ENCODE assay signal across 30 cellular contexts in genomic region chr3:10527295-10528016, GRCh38. TPM values are rescaled to one million over a fixed set of nuclear protein-coding genes. Genes with fewer than 3 reads are reported as not detected.
DNase-seq lines count a peak whose midpoint lies in the region; ATAC-seq, FAIRE-seq and TF ChIP-seq lines count a peak whose summit lies in the region.
"Had no signal": no experiment of that assay in that cellular context is flagged by ENCODE, and none has a peak within 500 bp of the region (broad histone marks: within the 10 kb centered on the region; RNA-seq: fewer than 3 reads in every experiment).

No MANE protein-coding gene starts in this region.

- H3K27ac Mint-ChIP-seq in stimulated activated naive CD8-positive, alpha-beta T cell treated with anti-CD3 and anti-CD28 coated beads, Interleukin-15, amount 100 ng/mL, for 72 hours, result peak overlapping the region in 1 of 2 donors; percentile 49
- H3K27ac Mint-ChIP-seq in activated CD8-positive, alpha-beta T cell treated with anti-CD3 and anti-CD28 coated beads, Interleukin-2, amount 10 ng/mL, durations not matched to agents 7 days and 5 days, result no peak overlapping the region
- H3K27ac Mint-ChIP-seq: activated CD4-positive, alpha-beta T cell treated with anti-CD3 and anti-CD28 coated beads for 36 hours; activated CD8-positive, alpha-beta T cell treated with anti-CD3 and anti-CD28 coated beads for 36 hours; activated naive CD8-positive, alpha-beta T cell treated with anti-CD3 and anti-CD28 coated beads for 36 hours; IgD-negative memory B cell; mesothelial cell of epicardium had no signal

- H3K14ac ChIP-seq in H1 (ENCODE audit: insufficient read length), result no peak overlapping the region

- H2AFZ ChIP-seq in H1 (ENCODE audit: low read length), result no peak overlapping the region

- ATAC-seq in stimulated activated naive CD8-positive, alpha-beta T cell treated with anti-CD3 and anti-CD28 coated beads, Interleukin-15, amount 100 ng/mL, for 72 hours, result peak; percentile 42
- no peak for ATAC-seq in stimulated activated naive CD8-positive, alpha-beta T cell treated with anti-CD3 and anti-CD28 coated beads, Interleukin-15, Interleukin-2, amounts not matched to agents 100 U/mL and 50 U/mL, for 24 hours
- no peak for ATAC-seq in activated CD8-positive, alpha-beta T cell treated with anti-CD3 and anti-CD28 coated beads, Interleukin-2, amount 10 ng/mL, durations not matched to agents 7 days and 5 days
- no peak for ATAC-seq in HG03571 (IDR thresholded peaks at IDR 0.05; ENCODE audit: unreplicated experiment)
- no peak for ATAC-seq in GM21619 (IDR thresholded peaks at IDR 0.05; ENCODE audit: unreplicated experiment)
- ATAC-seq: activated CD4-positive, alpha-beta T cell treated with anti-CD3 and anti-CD28 coated beads for 36 hours; activated CD8-positive, alpha-beta T cell treated with anti-CD3 and anti-CD28 coated beads for 36 hours; GM12878; psoas muscle had no signal

- no peaks in the 10 kb centered on the region for H3K4me1 ChIP-seq in H1 (replicated peaks in 1 of 4; ENCODE audit: control insufficient read depth in 3 of 4, insufficient read depth in 4 of 4, low read length in 3 of 4)
- H3K4me1 ChIP-seq in sigmoid colon, result no peaks in the 10 kb centered on the region
- H3K4me1 ChIP-seq: ascending aorta, psoas muscle had no signal

- TF ChIP-seq POLR2A in H1 (IDR thresholded peaks at IDR 0.05; ENCODE audit: control extremely low read depth in 1 of 2, low read depth in 2 of 2, low read length in 2 of 2) (no peak), sigmoid colon (IDR thresholded peaks at IDR 0.05) (no peak)

- no peak overlapping the region for H3K27ac ChIP-seq in H1 (ENCODE audit: low read depth, low read length)
- H3K27ac ChIP-seq in sigmoid colon, result no peak overlapping the region
- H3K27ac ChIP-seq: ascending aorta; BLaER1 treated with 17β-estradiol and CSF1 and Interleukin-3, amounts not matched to agents 10 nM and 100 nM; psoas muscle; thoracic aorta had no signal

- H3K79me1 ChIP-seq in H1 (ENCODE audit: low read depth, low read length), result no peaks in the 10 kb centered on the region

- H2BK12ac ChIP-seq in H1 (ENCODE audit: low read depth, low read length), result no peak overlapping the region

- H2BK20ac ChIP-seq in H1 (ENCODE audit: low read length), result no peak overlapping the region

- no peaks in the 10 kb centered on the region for H3K9me3 Mint-ChIP-seq in stimulated activated naive CD8-positive, alpha-beta T cell treated with anti-CD3 and anti-CD28 coated beads, Interleukin-15, amount 100 ng/mL, for 72 hours
- no peaks in the 10 kb centered on the region for H3K9me3 Mint-ChIP-seq in activated CD8-positive, alpha-beta T cell treated with anti-CD3 and anti-CD28 coated beads, Interleukin-2, amount 10 ng/mL, durations not matched to agents 7 days and 5 days (ENCODE audit: insufficient read depth)
- H3K9me3 Mint-ChIP-seq: activated CD8-positive, alpha-beta T cell treated with anti-CD3 and anti-CD28 coated beads for 36 hours; activated naive CD8-positive, alpha-beta T cell treated with anti-CD3 and anti-CD28 coated beads for 36 hours; IgD-negative memory B cell; mesothelial cell of epicardium had no signal

- no peak overlapping the region for H3K23ac ChIP-seq in H1 (ENCODE audit: insufficient read length)

- H3K27me3 ChIP-seq in H1 (replicated peaks in 1 of 4; ENCODE audit: control insufficient read depth in 3 of 4, extremely low read depth in 1 of 4, insufficient read depth in 3 of 4, low read length in 3 of 4) (no peaks in the 10 kb centered on the region), sigmoid colon (peaks cover 0 to 27% (median 0%) of the 10 kb centered on the region in 3 donors)
- H3K27me3 ChIP-seq: ascending aorta; BLaER1 treated with 17β-estradiol and CSF1 and Interleukin-3, amounts not matched to agents 10 nM and 100 nM had no signal

- CTCF ChIA-PET in H1 (lab: Charles Lee; ENCODE audit: partially characterized antibody), result interaction anchor here (0.7 to 1.8 kb wide), 6 partner anchors 11 to 183 kb away, joined by 3 to 9 read pairs (median 4); no protein-coding TSS in a partner anchor
- CTCF ChIA-PET in activated CD8-positive, alpha-beta T cell treated with anti-CD3 and anti-CD28 coated beads, Interleukin-2, amount 10 ng/mL, durations not matched to agents 7 days and 5 days (lab: Charles Lee), result no interaction called here

- no peak for TF ChIP-seq EP300 in H1 (IDR thresholded peaks at IDR 0.05; ENCODE audit: borderline replicate concordance in 1 of 2, low read depth in 2 of 2, low read length in 2 of 2)
- no peak for TF ChIP-seq EP300 in sigmoid colon (IDR thresholded peaks at IDR 0.05)

- no peak for FAIRE-seq in H1 (lab: Jason Lieb, UNC)
- FAIRE-seq: GM12878, islet of Langerhans had no signal

- DNase-seq in stimulated activated naive CD8-positive, alpha-beta T cell treated with anti-CD3 and anti-CD28 coated beads, Interleukin-15, amount 100 ng/mL, for 72 hours, result no peak
- no peak for DNase-seq in stimulated activated naive CD8-positive, alpha-beta T cell treated with anti-CD3 and anti-CD28 coated beads, Interleukin-15, Interleukin-2, amounts not matched to agents 100 U/mL and 50 U/mL, for 24 hours
- DNase-seq in H1 (ENCODE audit: low read depth in 1 of 2, low spot score in 2 of 2) (peak in 1 of 2 experiments; percentile 41), sigmoid colon (peak; percentile 40), mesenteric fat pad (ENCODE audit: low spot score) (no peak)
- DNase-seq in activated CD8-positive, alpha-beta T cell treated with anti-CD3 and anti-CD28 coated beads, Interleukin-2, amount 10 ng/mL, durations not matched to agents 7 days and 5 days, result no peak
- DNase-seq: activated CD4-positive, alpha-beta T cell treated with anti-CD3 and anti-CD28 coated beads for 36 hours; activated CD8-positive, alpha-beta T cell treated with anti-CD3 and anti-CD28 coated beads for 36 hours; activated gamma-delta T cell; activated naive CD8-positive, alpha-beta T cell treated with anti-CD3 and anti-CD28 coated beads for 36 hours; activated T-cell treated with anti-CD3 and anti-CD28 coated beads, Interleukin-2, amount 50 U/mL, for 1 hour; HCEC 1CT; NCI-H146; NCI-H2107; NCI-H446; NCI-H748 treated with DMSO at 0.1 percent for 48 hours; nucleus accumbens; psoas muscle; SHP77 treated with DMSO at 0.1 percent for 48 hours; stimulated activated CD4-positive, alpha-beta T cell treated with anti-CD3 and anti-CD28 coated beads, Interleukin-4, amount 100 ng/mL, for 24 hours had no signal

- no peaks in the 10 kb centered on the region for H3K23me2 ChIP-seq in H1 (ENCODE audit: low read depth, low read length)

- H3K4me3 ChIP-seq in H1 (ENCODE audit: extremely low read depth in 1 of 4, insufficient read depth in 2 of 4, low read depth in 3 of 4, low read length in 4 of 4), result no peak overlapping the region
- H3K4me3 ChIP-seq in sigmoid colon, result no peak overlapping the region
- H3K4me3 ChIP-seq: ascending aorta; BLaER1 treated with 17β-estradiol and CSF1 and Interleukin-3, amounts not matched to agents 10 nM and 100 nM; GM12878; psoas muscle; thoracic aorta had no signal

- H3K4me3 Mint-ChIP-seq in stimulated activated naive CD8-positive, alpha-beta T cell treated with anti-CD3 and anti-CD28 coated beads, Interleukin-15, amount 100 ng/mL, for 72 hours, result no peak overlapping the region
- H3K4me3 Mint-ChIP-seq in activated CD8-positive, alpha-beta T cell treated with anti-CD3 and anti-CD28 coated beads, Interleukin-2, amount 10 ng/mL, durations not matched to agents 7 days and 5 days, result no peak overlapping the region
- H3K4me3 Mint-ChIP-seq: activated CD4-positive, alpha-beta T cell treated with anti-CD3 and anti-CD28 coated beads for 36 hours; activated CD8-positive, alpha-beta T cell treated with anti-CD3 and anti-CD28 coated beads for 36 hours; activated naive CD8-positive, alpha-beta T cell treated with anti-CD3 and anti-CD28 coated beads for 36 hours; IgD-negative memory B cell; mesothelial cell of epicardium had no signal

- intact Hi-C loops in sigmoid colon (cut with DNase I), result no loop called here

- H4K8ac ChIP-seq in H1 (ENCODE audit: extremely low read depth, insufficient read depth, low read length), result peak overlapping the region; percentile 53; the same call in 1 of the 2 replicates

- POLR2A ChIA-PET in H1 (lab: Charles Lee; ENCODE audit: partially characterized antibody), result no interaction called here
- POLR2A ChIA-PET in activated CD8-positive, alpha-beta T cell treated with anti-CD3 and anti-CD28 coated beads, Interleukin-2, amount 10 ng/mL, durations not matched to agents 7 days and 5 days (lab: Charles Lee), result no interaction called here

- no peaks in the 10 kb centered on the region for H3K79me2 ChIP-seq in H1 (ENCODE audit: control insufficient read depth in 1 of 2, insufficient read depth in 2 of 2, low read length in 2 of 2)

- no peak overlapping the region for H2AK5ac ChIP-seq in H1 (ENCODE audit: low read depth, low read length)

- H2BK15ac ChIP-seq in H1 (ENCODE audit: low read length), result no peak overlapping the region

- H4K20me1 ChIP-seq in H1 (replicated peaks in 1 of 2; ENCODE audit: control insufficient read depth in 1 of 2, insufficient read depth in 2 of 2, low read length in 2 of 2), result no peaks in the 10 kb centered on the region

- H3K9ac ChIP-seq in H1 (replicated peaks in 1 of 4; ENCODE audit: extremely low read depth in 1 of 4, low read depth in 3 of 4, low read length in 3 of 4), result no peak overlapping the region
- H3K9ac ChIP-seq: BLaER1 treated with 17β-estradiol and CSF1 and Interleukin-3, amounts not matched to agents 10 nM and 100 nM had no signal

- H3K4ac ChIP-seq in H1 (replicated peaks; ENCODE audit: insufficient read length, low read depth, low read length), result no peak overlapping the region

- TF ChIP-seq RAD21 in H1 (IDR thresholded peaks at IDR 0.05 in 1 of 2, conservative IDR thresholded peaks at IDR 0.05 in 1 of 2; ENCODE audit: low read depth in 2 of 2, low read length in 2 of 2), result peak in 1 of 2 experiments; percentile 21; a peak in 1 of 4 replicates

- no peak overlapping the region for H2BK5ac ChIP-seq in H1 (ENCODE audit: low read depth, low read length)

- H3K4me2 ChIP-seq in H1 (ENCODE audit: insufficient read depth in 1 of 2, low read depth in 2 of 2, low read length in 2 of 2), result no peak overlapping the region

- TF ChIP-seq CTCF in H1 (IDR thresholded peaks at IDR 0.05; ENCODE audit: control extremely low read depth in 1 of 3, insufficient read depth in 1 of 3, low read depth in 1 of 3, low read length in 3 of 3) (no peak), sigmoid colon (IDR thresholded peaks at IDR 0.05) (no peak)

- no peaks in the 10 kb centered on the region for H3K9me3 ChIP-seq in H1 (ENCODE audit: insufficient read depth in 2 of 2, low read depth in 1 of 2, low read length in 1 of 2)
- H3K9me3 ChIP-seq in sigmoid colon, result no peaks in the 10 kb centered on the region
- H3K9me3 ChIP-seq: ascending aorta; BLaER1 treated with 17β-estradiol and CSF1 and Interleukin-3, amounts not matched to agents 10 nM and 100 nM; psoas muscle; thoracic aorta had no signal

- H3K18ac ChIP-seq in H1 (ENCODE audit: extremely low read depth, low read length), result no peak overlapping the region

- H4K91ac ChIP-seq in H1 (replicated peaks; ENCODE audit: insufficient read length, low read length), result no peak overlapping the region

- 82% methylated on average over 13 of the region's 13 CpGs; no CpG with 5 or more reads in 1 of the 2 experiments for WGBS in H1 (ENCODE audit: extremely low coverage in 1 of 2, insufficient coverage in 1 of 2, insufficient read length in 1 of 2, insufficient replicate concordance in 2 of 2, low coverage in 1 of 2, low lambda C conversion rate in 2 of 2, missing lambda C conversion rate in 1 of 2), 2 experiments
- 67 to 82% methylated on average over 13 of the region's 13 CpGs for WGBS in sigmoid colon, 2 donors

- H2BK120ac ChIP-seq in H1 (replicated peaks; ENCODE audit: low read depth, low read length), result no peak overlapping the region

- H4K5ac ChIP-seq in H1 (ENCODE audit: insufficient read length, low read depth, low read length), result no peak overlapping the region

- H3K36me3 Mint-ChIP-seq in activated CD8-positive, alpha-beta T cell treated with anti-CD3 and anti-CD28 coated beads, Interleukin-2, amount 10 ng/mL, durations not matched to agents 7 days and 5 days (ENCODE audit: low read depth), result no peaks in the 10 kb centered on the region
- H3K36me3 Mint-ChIP-seq: activated naive CD8-positive, alpha-beta T cell treated with anti-CD3 and anti-CD28 coated beads for 36 hours; IgD-negative memory B cell; mesothelial cell of epicardium had no signal

- H3K36me3 ChIP-seq in H1 (ENCODE audit: control insufficient read depth in 2 of 4, insufficient read depth in 4 of 4, low read length in 3 of 4) (no peaks in the 10 kb centered on the region), sigmoid colon (no peaks in the 10 kb centered on the region)
- H3K36me3 ChIP-seq: ascending aorta; BLaER1 treated with 17β-estradiol and CSF1 and Interleukin-3, amounts not matched to agents 10 nM and 100 nM; thoracic aorta had no signal

- peaks cover 38% of the 10 kb centered on the region for H3K27me3 Mint-ChIP-seq in stimulated activated naive CD8-positive, alpha-beta T cell treated with anti-CD3 and anti-CD28 coated beads, Interleukin-15, amount 100 ng/mL, for 72 hours
- peaks cover 31% of the 10 kb centered on the region for H3K27me3 Mint-ChIP-seq in activated CD8-positive, alpha-beta T cell treated with anti-CD3 and anti-CD28 coated beads, Interleukin-2, amount 10 ng/mL, durations not matched to agents 7 days and 5 days (ENCODE audit: low read depth)

- H3K56ac ChIP-seq in H1 (replicated peaks; ENCODE audit: insufficient read length, low read depth, low read length), result no peak overlapping the region

- H3K4me1 Mint-ChIP-seq in stimulated activated naive CD8-positive, alpha-beta T cell treated with anti-CD3 and anti-CD28 coated beads, Interleukin-15, amount 100 ng/mL, for 72 hours, result no peaks in the 10 kb centered on the region
- no peaks in the 10 kb centered on the region for H3K4me1 Mint-ChIP-seq in activated CD8-positive, alpha-beta T cell treated with anti-CD3 and anti-CD28 coated beads, Interleukin-2, amount 10 ng/mL, durations not matched to agents 7 days and 5 days (ENCODE audit: low read depth)
- H3K4me1 Mint-ChIP-seq: activated CD4-positive, alpha-beta T cell treated with anti-CD3 and anti-CD28 coated beads for 36 hours; activated naive CD8-positive, alpha-beta T cell treated with anti-CD3 and anti-CD28 coated beads for 36 hours; mesothelial cell of epicardium had no signal

RNA-seq across cellular contexts. Expression of gene ATP2B2, which starts 22.1 kb away (rescaled TPM):
- total RNA-seq in H1 (2021; fragmentation: NEBNext Ultra II Directional; extraction: Animal tissue kit (Norgen Biotek cat#: 25700)), result 0.61 and 1.2 TPM in 2 replicates
- polyA plus RNA-seq in H1 (2011; rRNA removed), result 0.14 and 0.20 TPM in 2 replicates
- polyA plus RNA-seq in H1 (2011; cell fraction: cytosol; rRNA removed), result 0.17 TPM
- polyA plus RNA-seq in H1 (2011; cell fraction: nucleus; rRNA removed), result 0.53 TPM
- polyA plus RNA-seq in H1 (2012, experiment 1 of 2), result 0.08 to 0.39 TPM (median 0.32 TPM) in 4 replicates
- polyA plus RNA-seq in H1 (2012, experiment 2 of 2), result 0.16 TPM
- polyA plus RNA-seq in H1 (2013, experiment 1 of 2), result 0.47 TPM
- polyA plus RNA-seq in H1 (2013, experiment 2 of 2), result 0.31 TPM
- 0.38 and 0.41 TPM in 2 replicates for polyA minus RNA-seq in H1 (2011; rRNA and poly(A)+ RNA removed)
- polyA minus RNA-seq in H1 (2011; cell fraction: cytosol; rRNA and poly(A)+ RNA removed), result 0.22 TPM
- polyA minus RNA-seq in H1 (2011; cell fraction: nucleus; rRNA and poly(A)+ RNA removed), result 0.70 TPM
- total RNA-seq in sigmoid colon, result under 1 TPM in 3 of 4 donors, not detected in 1; under 0.01 to 0.83 (median 0.36) TPM
- polyA plus RNA-seq in sigmoid colon, result under 1 TPM in 1 of 3 donors, not detected in 2; 0.10 TPM
- 0.16 TPM for total RNA-seq in mesenteric fat pad
- not detected for total RNA-seq in activated CD8-positive, alpha-beta T cell treated with anti-CD3 and anti-CD28 coated beads, Interleukin-2, amount 10 ng/mL, durations not matched to agents 7 days and 5 days
- total RNA-seq: activated CD8-positive, alpha-beta T cell treated with anti-CD3 and anti-CD28 coated beads for 36 hours; activated naive CD8-positive, alpha-beta T cell treated with anti-CD3 and anti-CD28 coated beads for 36 hours; ascending aorta; GM12878; mesothelial cell of epicardium; T-helper 2 cell treated with Interferon-gamma antibody and Interleukin-4, amounts not matched to agents 100 ng/mL and 5 ng/mL, for 36 hours; thoracic aorta had no signal
- polyA plus RNA-seq: IgD-negative memory B cell had no signal
